7 cellular contexts compared by ENCODE assay signal in genomic region chr1:27360159-27361043, GRCh38. TPM values are rescaled to one million over a fixed set of nuclear protein-coding genes. Genes with fewer than 3 reads are reported as not detected.
DNase-seq lines count a peak whose midpoint lies in the region; ATAC-seq and TF ChIP-seq lines count a peak whose summit lies in the region.
"Had no signal": no experiment of that assay in that cellular context is flagged by ENCODE, and none has a peak within 500 bp of the region (broad histone marks: within the 10 kb centered on the region; RNA-seq: fewer than 3 reads in every experiment).

No MANE protein-coding gene starts in this region.

- H3K27me3 ChIP-seq in MM.1S (replicated peaks; ENCODE audit: insufficient read depth, low read length) (peaks cover 17% of the 10 kb centered on the region), GM23248 (replicated peaks; ENCODE audit: insufficient read depth) (no peaks in the 10 kb centered on the region)

- H2AFZ ChIP-seq in MM.1S (ENCODE audit: low read length), result peak overlapping the region; percentile 61
- H2AFZ ChIP-seq in GM23248, result no peak overlapping the region

- H3K9me2 ChIP-seq in MM.1S (replicated peaks; ENCODE audit: insufficient read depth, low read length) (no peaks in the 10 kb centered on the region), GM23248 (ENCODE audit: insufficient read depth) (no peaks in the 10 kb centered on the region)

- H3K36me3 ChIP-seq in MM.1S (replicated peaks; ENCODE audit: insufficient read depth, low read length), result no peaks in the 10 kb centered on the region
- peaks cover 5% of the 10 kb centered on the region; the same call in 1 of the 2 replicates for H3K36me3 ChIP-seq in GM23248 (ENCODE audit: low read depth)

- 79 to 94% methylated on average over 20 to 71 of the region's 71 CpGs for WGBS in GM23248 (ENCODE audit: low coverage in 1 of 2, low lambda C conversion rate in 2 of 2, missing lambda C conversion rate in 2 of 2), 2 experiments

- H3K79me2 ChIP-seq in MM.1S (ENCODE audit: low read length), result no peaks in the 10 kb centered on the region
- peaks cover 15% of the 10 kb centered on the region for H3K79me2 ChIP-seq in GM23248 (ENCODE audit: insufficient read depth)

- H3K4me1 ChIP-seq in MM.1S (ENCODE audit: low read length), result peaks cover 4% of the 10 kb centered on the region
- H3K4me1 ChIP-seq in GM23248 (ENCODE audit: insufficient read depth), result peaks cover 7% of the 10 kb centered on the region; the same call in 1 of the 2 replicates

- H3K9me3 ChIP-seq in MM.1S (replicated peaks; ENCODE audit: insufficient read depth, low read length) (no peaks in the 10 kb centered on the region), GM23248 (ENCODE audit: low read depth) (no peaks in the 10 kb centered on the region)

- H3K9ac ChIP-seq in MM.1S (ENCODE audit: low read length) (no peak overlapping the region), GM23248 (no peak overlapping the region)

- H4K20me1 ChIP-seq in MM.1S (ENCODE audit: insufficient read depth, low read length) (no peaks in the 10 kb centered on the region), GM23248 (ENCODE audit: insufficient read depth) (no peaks in the 10 kb centered on the region)

- peak overlapping the region; percentile 54 for H3K4me2 ChIP-seq in MM.1S (ENCODE audit: low read depth, low read length)
- no peak overlapping the region for H3K4me2 ChIP-seq in GM23248 (ENCODE audit: unreplicated experiment)

- no peak overlapping the region for H3K27ac ChIP-seq in MM.1S (ENCODE audit: low read length)
- H3K27ac ChIP-seq in GM23248, result no peak overlapping the region

- in situ Hi-C loops in GM23248 (cut with MboI), result no loop called here

- TF ChIP-seq CTCF in MM.1S (IDR thresholded peaks at IDR 0.05; ENCODE audit: low read length), result no peak

- H3F3A ChIP-seq in MM.1S (ENCODE audit: insufficient read depth, low read length), result no peaks in the 10 kb centered on the region
- no peaks in the 10 kb centered on the region for H3F3A ChIP-seq in GM23248 (ENCODE audit: insufficient read depth)

- peak overlapping the region; percentile 41; the same call in 1 of the 2 replicates for H3K4me3 ChIP-seq in MM.1S (ENCODE audit: low read length)
- no peak overlapping the region for H3K4me3 ChIP-seq in GM23248

- ATAC-seq in HG03432 (IDR thresholded peaks at IDR 0.05; ENCODE audit: unreplicated experiment), result no peak

- DNase-seq in MM.1S (no peak), retina (peak; percentile 83), GM23248 (no peak), DMS153 treated with DMSO at 0.1 percent for 48 hours (lab: John Stamatoyannopoulos, UW; ENCODE audit: unreplicated experiment) (no peak)
- DNase-seq in central memory CD4-positive, alpha-beta T cell, result peak; percentile 28

RNA-seq across cellular contexts. Expression of gene MAP3K6, which starts 6.4 kb away (rescaled TPM):
- 31.5 and 40.3 TPM in 2 replicates for total RNA-seq in GM23248 (2014; rRNA removed; shearing (Covaris generic))
- polyA plus RNA-seq in GM23248 (2016; fragmentation: Nextera tagmentation; extraction: Ambion mirVana), result 13.7 and 17.9 TPM in 2 replicates

RNA-seq across cellular contexts. Expression of gene FCN3, which starts 14.2 kb away (rescaled TPM):
- not detected in 2 replicates for total RNA-seq in GM23248 (2014; rRNA removed; shearing (Covaris generic))
- polyA plus RNA-seq in GM23248 (2016; fragmentation: Nextera tagmentation; extraction: Ambion mirVana), result not detected in 2 replicates
- total RNA-seq: skeletal muscle tissue had no signal

RNA-seq across cellular contexts. Expression of gene SYTL1, which starts 18.6 kb away (rescaled TPM):
- total RNA-seq in GM23248 (2014; rRNA removed; shearing (Covaris generic)), result not detected in 2 replicates
- polyA plus RNA-seq in GM23248 (2016; fragmentation: Nextera tagmentation; extraction: Ambion mirVana), result not detected in 2 replicates

RNA-seq across cellular contexts. Expression of gene CD164L2, which starts 22.7 kb away (rescaled TPM):
- not detected in 2 replicates for total RNA-seq in GM23248 (2014; rRNA removed; shearing (Covaris generic))
- not detected in 2 replicates for polyA plus RNA-seq in GM23248 (2016; fragmentation: Nextera tagmentation; extraction: Ambion mirVana)
- total RNA-seq: skeletal muscle tissue had no signal

RNA-seq across cellular contexts. Expression of gene GPR3, which starts 32.0 kb away (rescaled TPM):
- 0.32 and 0.38 TPM in 2 replicates for total RNA-seq in GM23248 (2014; rRNA removed; shearing (Covaris generic))
- 1.6 and 1.8 TPM in 2 replicates for polyA plus RNA-seq in GM23248 (2016; fragmentation: Nextera tagmentation; extraction: Ambion mirVana)

Comparison
In these comparisons a context has a peak if more than half of its experiments do, and no peak if none do; other contexts are left out.
1. DNase-seq: peak in central memory CD4-positive, alpha-beta T cell (single experiment) and retina (single experiment); none in MM.1S (single experiment), GM23248 (single experiment) and DMS153 treated with DMSO at 0.1 percent for 48 hours (single experiment).